9 cellular contexts compared by ENCODE assay signal in the genomic region with DNA sequence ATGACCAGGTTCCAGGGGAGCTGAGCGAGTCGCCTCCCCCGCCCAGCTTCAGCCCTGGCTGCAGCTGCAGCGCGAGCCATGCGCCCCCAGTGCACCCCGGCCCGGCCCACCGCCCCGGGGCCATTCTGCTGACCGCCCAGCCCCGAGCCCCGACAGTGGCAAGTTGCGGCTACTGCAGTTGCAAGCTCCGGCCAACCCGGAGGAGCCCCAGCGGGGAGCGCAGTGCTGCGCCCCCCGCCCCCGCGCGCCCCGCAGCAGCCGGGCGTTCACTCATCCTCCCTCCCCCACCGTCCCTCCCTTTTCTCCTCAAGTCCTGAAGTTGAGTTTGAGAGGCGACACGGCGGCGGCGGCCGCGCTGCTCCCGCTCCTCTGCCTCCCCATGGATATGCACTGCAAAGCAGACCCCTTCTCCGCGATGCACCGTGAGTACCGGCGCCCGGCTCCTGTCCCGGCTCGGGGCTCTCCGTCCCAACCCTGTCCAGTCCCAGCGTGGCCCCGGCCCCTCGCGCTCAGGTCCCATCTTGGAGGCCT. TPM values are rescaled to one million over a fixed set of nuclear protein-coding genes. Genes with fewer than 3 reads are reported as not detected.
DNase-seq lines count a peak whose midpoint lies in the region; TF ChIP-seq lines count a peak whose summit lies in the region.
"Had no signal": no experiment of that assay in that cellular context is flagged by ENCODE, and none has a peak within 500 bp of the region (broad histone marks: within the 10 kb centered on the region; RNA-seq: fewer than 3 reads in every experiment).

No MANE protein-coding gene starts in this region.

- peak overlapping the region; percentile 73 for H3K27ac Mint-ChIP-seq in activated CD4-positive, alpha-beta T cell treated with anti-CD3 and anti-CD28 coated beads, Interleukin-2, amount 10 ng/mL, durations not matched to agents 24 days and 14 days

- no peak for DNase-seq in activated CD4-positive, alpha-beta T cell treated with anti-CD3 and anti-CD28 coated beads, Interleukin-2, amount 10 ng/mL, durations not matched to agents 24 days and 14 days
- DNase-seq in activated CD4-positive, alpha-beta T cell treated with anti-CD3 and anti-CD28 coated beads for 1 hour = no peak
- peak; percentile 32 for DNase-seq in NB4 (ENCODE audit: low read depth)
- peak; percentile 48 for DNase-seq in glomerular visceral epithelial cell (ENCODE audit: extremely low spot score)
- peak; percentile 37 for DNase-seq in sigmoid colon
- DNase-seq in middle frontal gyrus (ENCODE audit: extremely low spot score, low spot score) = no peak
- DNase-seq in stimulated activated CD4-positive, alpha-beta T cell treated with anti-CD3 and anti-CD28 coated beads, Interleukin-2, amount 100 ng/mL, for 24 hours = no peak
- no peak for DNase-seq in NCI-H146 treated with DMSO at 0.1 percent for 48 hours (lab: John Stamatoyannopoulos, UW; ENCODE audit: unreplicated experiment)

- no peaks in the 10 kb centered on the region for H3K36me3 ChIP-seq in sigmoid colon
- H3K36me3 ChIP-seq: adrenal gland had no signal

- TF ChIP-seq POLR2A in NB4 (IDR thresholded peaks at IDR 0.05; ENCODE audit: extremely low read depth, insufficient read length) (no peak), sigmoid colon (IDR thresholded peaks at IDR 0.05) (no peak)

- TF ChIP-seq EP300 in sigmoid colon (IDR thresholded peaks at IDR 0.05) = no peak

- H3K4me1 Mint-ChIP-seq in activated CD4-positive, alpha-beta T cell treated with anti-CD3 and anti-CD28 coated beads, Interleukin-2, amount 10 ng/mL, durations not matched to agents 24 days and 14 days = peaks cover 15% of the 10 kb centered on the region

- H3K4me1 ChIP-seq in sigmoid colon = peaks cover 0 to 75% (median 57%) of the 10 kb centered on the region in 4 donors

- intact Hi-C loops in activated CD4-positive, alpha-beta T cell treated with anti-CD3 and anti-CD28 coated beads, Interleukin-2, amount 10 ng/mL, durations not matched to agents 24 days and 14 days (cut with micrococcal nuclease) = loop anchor here (5.0 kb wide), 1 partner anchor 34 kb away; no protein-coding TSS in a partner anchor
- intact Hi-C loops in sigmoid colon (cut with DNase I) = no loop called here

- H3K27me3 Mint-ChIP-seq in activated CD4-positive, alpha-beta T cell treated with anti-CD3 and anti-CD28 coated beads, Interleukin-2, amount 10 ng/mL, durations not matched to agents 24 days and 14 days = peaks cover 81% of the 10 kb centered on the region

- peaks cover 3% of the 10 kb centered on the region for H3K36me3 Mint-ChIP-seq in activated CD4-positive, alpha-beta T cell treated with anti-CD3 and anti-CD28 coated beads, Interleukin-2, amount 10 ng/mL, durations not matched to agents 24 days and 14 days (ENCODE audit: low read depth)

- H3K4me3 ChIP-seq in NB4 (ENCODE audit: low read depth, low read length) (no peak overlapping the region), sigmoid colon (peak overlapping the region in 3 of 4 donors; percentile 18 to 37 (median 31))

- no peak overlapping the region for H3K27ac ChIP-seq in sigmoid colon
- H3K27ac ChIP-seq: adrenal gland had no signal

- no peaks in the 10 kb centered on the region for H3K9me3 ChIP-seq in sigmoid colon
- H3K9me3 ChIP-seq: adrenal gland had no signal

- peak overlapping the region; percentile 18 for H3K4me3 Mint-ChIP-seq in activated CD4-positive, alpha-beta T cell treated with anti-CD3 and anti-CD28 coated beads, Interleukin-2, amount 10 ng/mL, durations not matched to agents 24 days and 14 days

- WGBS in sigmoid colon, 2 donors = 4% methylated on average over 48 of the region's 48 CpGs

- H3K9me3 Mint-ChIP-seq in activated CD4-positive, alpha-beta T cell treated with anti-CD3 and anti-CD28 coated beads, Interleukin-2, amount 10 ng/mL, durations not matched to agents 24 days and 14 days = no peaks in the 10 kb centered on the region

- H3K27me3 ChIP-seq in sigmoid colon = peaks cover 87 to 100% (median 97%) of the 10 kb centered on the region in 3 donors

- TF ChIP-seq CTCF in NB4 (IDR thresholded peaks at IDR 0.05; ENCODE audit: low read depth, low read length) = no peak
- no peak for TF ChIP-seq CTCF in sigmoid colon (IDR thresholded peaks at IDR 0.05)

RNA-seq across cellular contexts. Expression of a gene that starts 0.6 kb away (rescaled TPM):
- 0.07 TPM in 1 of 2 replicates, not detected in the other for total RNA-seq in activated CD4-positive, alpha-beta T cell treated with anti-CD3 and anti-CD28 coated beads, Interleukin-2, amount 10 ng/mL, durations not matched to agents 24 days and 14 days
- total RNA-seq in sigmoid colon = not detected
- polyA plus RNA-seq in sigmoid colon = not detected

Comparison
In these comparisons a context has a peak if more than half of its experiments do, and no peak if none do; other contexts are left out.
1. DNase-seq: peak in NB4 (single experiment), glomerular visceral epithelial cell (single experiment) and sigmoid colon (single experiment); none in activated CD4-positive, alpha-beta T cell treated with anti-CD3 and anti-CD28 coated beads, Interleukin-2, amount 10 ng/mL, durations not matched to agents 24 days and 14 days (single experiment), activated CD4-positive, alpha-beta T cell treated with anti-CD3 and anti-CD28 coated beads for 1 hour (single experiment), middle frontal gyrus (single experiment), stimulated activated CD4-positive, alpha-beta T cell treated with anti-CD3 and anti-CD28 coated beads, Interleukin-2, amount 100 ng/mL, for 24 hours (0 of 2) and NCI-H146 treated with DMSO at 0.1 percent for 48 hours (single experiment).